ENCODE assay signal across 16 cellular contexts in the genomic region with DNA sequence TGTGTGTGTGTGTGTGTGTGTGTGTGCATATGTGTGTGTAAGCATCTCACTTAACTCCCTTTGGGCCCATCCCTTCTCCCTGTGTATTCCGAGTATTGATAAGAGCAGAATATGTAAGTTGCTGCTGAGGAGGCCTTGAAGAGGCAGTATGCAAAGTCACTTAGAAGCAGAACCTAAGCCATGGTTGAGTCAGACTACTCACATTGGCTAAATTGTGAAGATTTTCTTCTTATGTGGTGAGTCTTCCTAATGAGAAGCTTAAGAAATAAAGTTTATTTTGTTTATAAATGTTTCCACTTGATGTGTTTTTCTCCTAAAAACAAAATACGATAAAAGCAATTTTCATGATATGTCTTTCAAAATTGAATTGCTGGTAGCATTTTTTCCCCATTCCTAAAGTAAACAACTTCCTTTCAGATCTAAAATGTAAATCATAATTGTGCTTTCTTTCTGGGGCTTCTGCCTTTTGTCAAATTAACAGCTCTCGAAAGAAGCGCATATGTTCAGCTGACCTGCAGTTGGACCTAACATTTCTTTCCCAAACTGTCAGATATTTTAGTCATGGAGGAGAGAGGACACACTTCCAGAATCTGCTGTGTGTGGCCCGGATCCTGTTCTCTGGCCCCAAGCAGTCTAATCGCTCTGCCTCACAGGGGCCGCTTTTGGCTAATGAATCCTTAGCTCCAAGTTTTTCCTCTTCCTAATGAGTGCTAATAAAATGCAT.
DNase-seq lines count a peak whose midpoint lies in the region; ATAC-seq and TF ChIP-seq lines count a peak whose summit lies in the region.
"Had no signal": no experiment of that assay in that cellular context is flagged by ENCODE, and none has a peak within 500 bp of the region (broad histone marks: within the 10 kb centered on the region; RNA-seq: fewer than 3 reads in every experiment).

No MANE protein-coding gene starts in this region.

- H3K27me3 ChIP-seq in muscle layer of duodenum (ENCODE audit: low read depth, low read length) (no peaks in the 10 kb centered on the region), vagina (no peaks in the 10 kb centered on the region)

- no peak for TF ChIP-seq CTCF in fibroblast of mammary gland (conservative IDR thresholded peaks at IDR 0.05; ENCODE audit: control insufficient read depth, insufficient read depth, low read depth, low read length)
- no peak for TF ChIP-seq CTCF in vagina (IDR thresholded peaks at IDR 0.05)

- DNase-seq in Right ventricle myocardium superior (no peak), cardiac septum (ENCODE audit: low spot score) (no peak), fibroblast of mammary gland (ENCODE audit: low read depth) (peak; percentile 48), vagina (ENCODE audit: extremely low spot score in 2 of 2) (no peak), NCI-H524 treated with DMSO at 0.1 percent for 48 hours (lab: John Stamatoyannopoulos, UW) (no peak), NCI-H2081 (lab: John Stamatoyannopoulos, UW) (no peak)
- DNase-seq in activated CD4-positive, CD25-positive, alpha-beta regulatory T cell (lab: John Stamatoyannopoulos, UW): no peak
- DNase-seq: activated CD4-positive, alpha-beta T cell treated with anti-CD3 and anti-CD28 coated beads for 48 hours; activated naive CD4-positive, alpha-beta T cell treated with anti-CD3 and anti-CD28 coated beads for 36 hours; CD4-positive, alpha-beta T cell; dermis blood vessel endothelial cell; DND-41; NCI-H2081 treated with DMSO at 0.1 percent for 48 hours had no signal

- no peak overlapping the region for H3K4me3 ChIP-seq in fibroblast of mammary gland (ENCODE audit: control insufficient read depth, low read depth, low read length)
- H3K4me3 ChIP-seq in muscle layer of duodenum (ENCODE audit: low read depth in 1 of 2, low read length in 2 of 2): no peak overlapping the region
- no peak overlapping the region for H3K4me3 ChIP-seq in vagina

- H3K36me3 ChIP-seq in muscle layer of duodenum (ENCODE audit: control insufficient read depth in 1 of 2, insufficient read depth in 2 of 2, low read length in 2 of 2): no peaks in the 10 kb centered on the region
- no peaks in the 10 kb centered on the region for H3K36me3 ChIP-seq in vagina

- peak; percentile 70 for ATAC-seq in Right ventricle myocardium superior (ENCODE audit: poor library complexity)
- ATAC-seq: Panc1; stimulated activated effector memory CD8-positive, alpha-beta T cell treated with anti-CD3 and anti-CD28 coated beads, Interleukin-12 subunit alpha, Interleukin-12 subunit beta, amount 100 ng/mL, for 72 hours had no signal

- TF ChIP-seq POLR2A in vagina (IDR thresholded peaks at IDR 0.05): no peak

- H3K9me3 ChIP-seq in muscle layer of duodenum (ENCODE audit: control insufficient read depth in 1 of 2, low read length in 2 of 2) (no peaks in the 10 kb centered on the region), vagina (no peaks in the 10 kb centered on the region)

- H3K27ac ChIP-seq in muscle layer of duodenum (ENCODE audit: low read length) (peak overlapping the region; percentile 43), vagina (peak overlapping the region; percentile 42)

- intact Hi-C loops in Right ventricle myocardium superior (cut with DNase I): no loop called here
- intact Hi-C loops in cardiac septum (cut with DNase I): no loop called here
- intact Hi-C loops in vagina (cut with DNase I): no loop called here

- H3K4me1 ChIP-seq in muscle layer of duodenum (ENCODE audit: control insufficient read depth in 1 of 2, insufficient read depth in 2 of 2, low read length in 2 of 2) (peaks cover 0 to 25% of the 10 kb centered on the region in 2 donors), vagina (no peaks in the 10 kb centered on the region)
